ENCODE assay signal across 8 cellular contexts in genomic region chr10:91164520-91165065, GRCh38. TPM values are rescaled to one million over a fixed set of nuclear protein-coding genes. Genes with fewer than 3 reads are reported as not detected.
DNase-seq lines count a peak whose midpoint lies in the region; ATAC-seq and TF ChIP-seq lines count a peak whose summit lies in the region.

No MANE protein-coding gene starts in this region.

- peak overlapping the region; percentile 84 for H3K4me3 Mint-ChIP-seq in activated naive CD8-positive, alpha-beta T cell treated with anti-CD3 and anti-CD28 coated beads for 36 hours
- H3K4me3 Mint-ChIP-seq in immature natural killer cell, result peak overlapping the region; percentile 93 to 95 (median 94)
- H3K4me3 Mint-ChIP-seq in stimulated activated effector memory CD8-positive, alpha-beta T cell treated with anti-CD3 and anti-CD28 coated beads, Interleukin-12 subunit alpha, Interleukin-12 subunit beta, amount 100 ng/mL, for 72 hours, result peak overlapping the region; percentile 84

- peaks cover 34% of the 10 kb centered on the region for H3K4me1 Mint-ChIP-seq in activated naive CD8-positive, alpha-beta T cell treated with anti-CD3 and anti-CD28 coated beads for 36 hours
- H3K4me1 Mint-ChIP-seq in immature natural killer cell, result peaks cover 23 to 44% of the 10 kb centered on the region in 2 donors
- H3K4me1 Mint-ChIP-seq in stimulated activated effector memory CD8-positive, alpha-beta T cell treated with anti-CD3 and anti-CD28 coated beads, Interleukin-12 subunit alpha, Interleukin-12 subunit beta, amount 100 ng/mL, for 72 hours, result peaks cover 60% of the 10 kb centered on the region

- CTCF ChIA-PET in HEK293 (lab: Yijun Ruan, JAX), result interaction anchor here (1.6 to 1.7 kb wide), 2 partner anchors 76 to 158 kb away, joined by 5 to 6 read pairs; no protein-coding TSS in a partner anchor

- no peak for DNase-seq in activated naive CD8-positive, alpha-beta T cell treated with anti-CD3 and anti-CD28 coated beads for 36 hours
- no peak for DNase-seq in immature natural killer cell
- DNase-seq in stimulated activated effector memory CD8-positive, alpha-beta T cell treated with anti-CD3 and anti-CD28 coated beads, Interleukin-12 subunit alpha, Interleukin-12 subunit beta, amount 100 ng/mL, for 72 hours (ENCODE audit: low spot score in 2 of 2), result no peak
- no peak for DNase-seq in LoVo (ENCODE audit: low spot score)
- DNase-seq in left lobe of liver (ENCODE audit: low spot score), result no peak
- DNase-seq in NCI-H1930 (lab: John Stamatoyannopoulos, UW), result no peak
- no peak for DNase-seq in AML-193 (lab: John Stamatoyannopoulos, UW)

- H3K4me3 ChIP-seq in HEK293 (ENCODE audit: low read depth, low read length), result peak overlapping the region; percentile 78; the same call in 1 of the 2 replicates

- peak overlapping the region; percentile 92 for H3K27ac Mint-ChIP-seq in activated naive CD8-positive, alpha-beta T cell treated with anti-CD3 and anti-CD28 coated beads for 36 hours
- peak overlapping the region; percentile 90 to 97 (median 96) for H3K27ac Mint-ChIP-seq in immature natural killer cell
- H3K27ac Mint-ChIP-seq in stimulated activated effector memory CD8-positive, alpha-beta T cell treated with anti-CD3 and anti-CD28 coated beads, Interleukin-12 subunit alpha, Interleukin-12 subunit beta, amount 100 ng/mL, for 72 hours, result peak overlapping the region; percentile 95

- no peak for TF ChIP-seq CTCF in HEK293 (tag by site-specific recombination; IDR thresholded peaks at IDR 0.05)

- POLR2A ChIA-PET in HEK293 (lab: Yijun Ruan, JAX), result no interaction called here

- no peak overlapping the region for H3K27ac ChIP-seq in HEK293 (ENCODE audit: extremely low read depth, low read depth, low read length)

- H3K4me1 ChIP-seq in HEK293 (ENCODE audit: control insufficient read depth, insufficient read depth, low read length), result no peaks in the 10 kb centered on the region; the same call in 1 of the 2 replicates

- no peaks in the 10 kb centered on the region for H3K27me3 Mint-ChIP-seq in activated naive CD8-positive, alpha-beta T cell treated with anti-CD3 and anti-CD28 coated beads for 36 hours
- peaks cover 8 to 18% (median 11%) of the 10 kb centered on the region in 3 donors for H3K27me3 Mint-ChIP-seq in immature natural killer cell (ENCODE audit: low read depth in 3 of 3)

- H3K9me3 ChIP-seq in HEK293 (ENCODE audit: control insufficient read depth, insufficient read depth, low read depth, low read length), result no peaks in the 10 kb centered on the region

- H3K9me3 Mint-ChIP-seq in activated naive CD8-positive, alpha-beta T cell treated with anti-CD3 and anti-CD28 coated beads for 36 hours, result peaks cover 16% of the 10 kb centered on the region
- H3K9me3 Mint-ChIP-seq in immature natural killer cell, result no peaks in the 10 kb centered on the region
- H3K9me3 Mint-ChIP-seq in stimulated activated effector memory CD8-positive, alpha-beta T cell treated with anti-CD3 and anti-CD28 coated beads, Interleukin-12 subunit alpha, Interleukin-12 subunit beta, amount 100 ng/mL, for 72 hours, result no peaks in the 10 kb centered on the region

- peaks cover 22% of the 10 kb centered on the region for H3K36me3 Mint-ChIP-seq in activated naive CD8-positive, alpha-beta T cell treated with anti-CD3 and anti-CD28 coated beads for 36 hours
- H3K36me3 Mint-ChIP-seq in immature natural killer cell, result peaks cover 0 to under 1% (median 0%) of the 10 kb centered on the region in 3 donors
- peaks cover 37% of the 10 kb centered on the region for H3K36me3 Mint-ChIP-seq in stimulated activated effector memory CD8-positive, alpha-beta T cell treated with anti-CD3 and anti-CD28 coated beads, Interleukin-12 subunit alpha, Interleukin-12 subunit beta, amount 100 ng/mL, for 72 hours

- no peaks in the 10 kb centered on the region for H3K36me3 ChIP-seq in HEK293 (ENCODE audit: control insufficient read depth in 2 of 2, insufficient read depth in 1 of 2, low read length in 2 of 2)

- ATAC-seq in stimulated activated effector memory CD8-positive, alpha-beta T cell treated with anti-CD3 and anti-CD28 coated beads, Interleukin-12 subunit alpha, Interleukin-12 subunit beta, amount 100 ng/mL, for 72 hours, result no peak
- ATAC-seq in left lobe of liver, result no peak

TF ChIP-seq in HEK293, 187 proteins besides CTCF, POLR2A, EP300 and RAD21:
- no peak for TF ChIP-seq KLF7 (tag by site-specific recombination; IDR thresholded peaks at IDR 0.05; ENCODE audit: borderline replicate concordance)
- TF ChIP-seq ZBTB17 (tag by site-specific recombination; IDR thresholded peaks at IDR 0.05), result peak; percentile 41; the same call in 1 of the 2 replicates
TF ChIP-seq in HEK293: peak in this region for 1.

RNA-seq across cellular contexts. Expression of gene PCGF5, which starts 55.9 kb away (rescaled TPM):
- 10 to 100 TPM; 41.2 to 44.1 TPM for total RNA-seq in activated naive CD8-positive, alpha-beta T cell treated with anti-CD3 and anti-CD28 coated beads for 36 hours
- 10 to 100 TPM; 46.2 to 54.8 (median 53.5) TPM for polyA plus RNA-seq in immature natural killer cell
- total RNA-seq in left lobe of liver, result 25.0 TPM
